In the genomic region with DNA sequence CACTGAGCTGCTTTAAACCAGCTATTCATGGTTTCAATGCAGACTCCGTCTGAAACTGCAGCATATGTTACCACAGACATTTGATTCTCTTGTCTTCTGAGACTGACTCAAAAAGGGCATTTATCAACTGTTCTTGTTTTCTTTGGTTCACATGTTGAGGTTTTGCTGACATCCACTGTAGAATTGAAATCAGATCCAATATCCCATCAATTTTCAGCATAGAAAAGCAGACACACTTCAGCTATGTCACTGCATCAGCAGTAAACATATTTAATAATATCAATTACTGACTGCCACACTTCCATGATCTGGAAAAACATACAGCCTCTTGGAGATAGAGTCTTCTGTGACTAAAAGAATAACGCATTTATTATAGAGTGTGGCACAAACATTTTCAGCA, we compare ENCODE assay signal across 1 cellular context.
TF ChIP-seq lines count a peak whose summit lies in the region.

No MANE protein-coding gene starts in this region.

TF ChIP-seq in H1, 55 proteins besides CTCF, POLR2A, EP300 and RAD21 (continued from another document):
- TF ChIP-seq CHD7 (IDR thresholded peaks at IDR 0.05; ENCODE audit: insufficient replicate concordance, low read length) (no peak), RNF2 (IDR thresholded peaks at IDR 0.05; ENCODE audit: borderline replicate concordance, low read depth, low read length, missing control alignments, poor library complexity, severe bottlenecking) (no peak), CBX8 (IDR thresholded peaks at IDR 0.05; ENCODE audit: borderline replicate concordance, low read depth, low read length) (no peak), SUZ12 (IDR thresholded peaks at IDR 0.05; ENCODE audit: low read length) (no peak), TCF12 (IDR thresholded peaks at IDR 0.05; ENCODE audit: low read depth, low read length) (no peak), GTF2F1 (IDR thresholded peaks at IDR 0.05; ENCODE audit: borderline replicate concordance, low read depth, low read length) (no peak), E2F6 (IDR thresholded peaks at IDR 0.05) (no peak), HDAC6 (IDR thresholded peaks at IDR 0.05; ENCODE audit: low read depth, low read length) (no peak), CREB1 (IDR thresholded peaks at IDR 0.05) (no peak), SIX5 (IDR thresholded peaks at IDR 0.05; ENCODE audit: low read depth, low read length) (no peak)
- TF ChIP-seq, protein P1, sequence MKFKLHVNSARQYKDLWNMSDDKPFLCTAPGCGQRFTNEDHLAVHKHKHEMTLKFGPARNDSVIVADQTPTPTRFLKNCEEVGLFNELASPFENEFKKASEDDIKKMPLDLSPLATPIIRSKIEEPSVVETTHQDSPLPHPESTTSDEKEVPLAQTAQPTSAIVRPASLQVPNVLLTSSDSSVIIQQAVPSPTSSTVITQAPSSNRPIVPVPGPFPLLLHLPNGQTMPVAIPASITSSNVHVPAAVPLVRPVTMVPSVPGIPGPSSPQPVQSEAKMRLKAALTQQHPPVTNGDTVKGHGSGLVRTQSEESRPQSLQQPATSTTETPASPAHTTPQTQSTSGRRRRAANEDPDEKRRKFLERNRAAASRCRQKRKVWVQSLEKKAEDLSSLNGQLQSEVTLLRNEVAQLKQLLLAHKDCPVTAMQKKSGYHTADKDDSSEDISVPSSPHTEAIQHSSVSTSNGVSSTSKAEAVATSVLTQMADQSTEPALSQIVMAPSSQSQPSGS (IDR thresholded peaks at IDR 0.05; ENCODE audit: low read length) = no peak
